In the genomic region with DNA sequence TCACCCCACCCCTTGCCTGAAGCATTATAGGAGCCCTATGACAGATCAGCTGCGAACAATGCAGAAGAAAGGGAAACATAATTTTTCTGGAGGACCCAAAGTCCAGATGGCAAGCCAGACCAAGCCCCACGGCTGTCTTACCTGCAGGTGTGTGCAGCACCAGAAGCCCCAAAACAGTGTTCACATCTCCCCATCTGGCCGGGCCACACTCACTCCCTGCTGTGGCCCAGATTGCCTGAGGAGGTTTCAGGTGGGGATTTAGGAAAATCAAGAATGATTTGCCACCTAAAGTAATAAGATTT, we compare ENCODE assay signal across 11 cellular contexts. TPM values are rescaled to one million over a fixed set of nuclear protein-coding genes. Genes with fewer than 3 reads are reported as not detected.
A peak's percentile ranks its signal among the peaks of the same experiment; 100 is the strongest.
DNase-seq lines count a peak whose midpoint lies in the region; ATAC-seq lines count a peak whose summit lies in the region.
"Had no signal": no experiment of that assay in that cellular context is flagged by ENCODE, and none has a peak within 500 bp of the region (broad histone marks: within the 10 kb centered on the region; RNA-seq: fewer than 3 reads in every experiment).

No MANE protein-coding gene starts in this region.

- peak overlapping the region; percentile 55 for H3K27ac ChIP-seq in CD4-positive, alpha-beta memory T cell (ENCODE audit: low read depth, low read length)
- H3K27ac ChIP-seq in Karpas-422 (ENCODE audit: low read length): peak overlapping the region; percentile 89
- H3K27ac ChIP-seq: C4-2B had no signal

- H3K4me2 ChIP-seq in Karpas-422 (ENCODE audit: low read depth, low read length, poor library complexity, severe bottlenecking): peak overlapping the region; percentile 54

- peak overlapping the region; percentile 91 to 98 (median 95) for H3K27ac Mint-ChIP-seq in CD4-positive, alpha-beta memory T cell
- peak overlapping the region; percentile 94 to 95 for H3K27ac Mint-ChIP-seq in effector memory CD8-positive, alpha-beta T cell

- H3K9me3 ChIP-seq in CD4-positive, alpha-beta memory T cell (ENCODE audit: control insufficient read depth in 1 of 2, low read length in 2 of 2): no peaks in the 10 kb centered on the region
- H3K9me3 ChIP-seq in Karpas-422 (ENCODE audit: low read length): no peaks in the 10 kb centered on the region

- no peaks in the 10 kb centered on the region for H3K27me3 Mint-ChIP-seq in CD4-positive, alpha-beta memory T cell
- H3K27me3 Mint-ChIP-seq in effector memory CD8-positive, alpha-beta T cell: no peaks in the 10 kb centered on the region

- intact Hi-C loops in CD4-positive, alpha-beta memory T cell (cut with micrococcal nuclease): no loop called here
- intact Hi-C loops in cardiac septum (cut with DNase I): no loop called here

- CTCF ChIA-PET in CD4-positive, alpha-beta memory T cell (lab: Charles Lee; ENCODE audit: partially characterized antibody): interaction anchor here (1.0 to 3.2 kb wide), 7 partner anchors 13 to 106 kb away, joined by 3 to 21 read pairs (median 3); no protein-coding TSS in a partner anchor

- peak overlapping the region; percentile 5 to 85 (median 74) for H3K4me3 Mint-ChIP-seq in CD4-positive, alpha-beta memory T cell
- H3K4me3 Mint-ChIP-seq in effector memory CD8-positive, alpha-beta T cell: peak overlapping the region; percentile 64 to 75

- H3K36me3 ChIP-seq in CD4-positive, alpha-beta memory T cell (ENCODE audit: insufficient read depth, low read length): no peaks in the 10 kb centered on the region
- no peaks in the 10 kb centered on the region for H3K36me3 ChIP-seq in Karpas-422 (ENCODE audit: insufficient read depth, low read length)

- POLR2A ChIA-PET in CD4-positive, alpha-beta memory T cell (lab: Charles Lee; ENCODE audit: partially characterized antibody): interaction anchor here (0.9 to 6.3 kb wide), 22 partner anchors 11 to 105 kb away, joined by 3 to 183 read pairs (median 9); a partner anchor contains a TSS

- H3K36me3 Mint-ChIP-seq in CD4-positive, alpha-beta memory T cell: peaks cover 0 to 3% of the 10 kb centered on the region in 2 donors
- peaks cover 6% of the 10 kb centered on the region for H3K36me3 Mint-ChIP-seq in effector memory CD8-positive, alpha-beta T cell (ENCODE audit: insufficient read depth)

- H3K27me3 ChIP-seq in CD4-positive, alpha-beta memory T cell (ENCODE audit: insufficient read depth, low read length): no peaks in the 10 kb centered on the region
- no peaks in the 10 kb centered on the region for H3K27me3 ChIP-seq in Karpas-422 (ENCODE audit: low read length)

- peak; percentile 11 for ATAC-seq in GM21367 (IDR thresholded peaks at IDR 0.05; ENCODE audit: unreplicated experiment)
- peak; percentile 2 for ATAC-seq in effector memory CD8-positive, alpha-beta T cell (replicated peaks)
- ATAC-seq in HG03378 (IDR thresholded peaks at IDR 0.05; ENCODE audit: unreplicated experiment): no peak

- no peak for DNase-seq in CD4-positive, alpha-beta memory T cell
- DNase-seq in Karpas-422 (peak; percentile 52), cardiac septum (ENCODE audit: low spot score) (no peak), AG08396 (ENCODE audit: low spot score) (no peak), NCI-H1105 treated with DMSO at 0.1 percent for 48 hours (lab: John Stamatoyannopoulos, UW) (no peak)
- no peak for DNase-seq in effector memory CD8-positive, alpha-beta T cell
- DNase-seq: islet precursor cell, posterior cingulate gyrus had no signal

- H3K9me3 Mint-ChIP-seq in CD4-positive, alpha-beta memory T cell: peaks cover 0 to 4% (median 0%) of the 10 kb centered on the region in 8 donors
- no peaks in the 10 kb centered on the region for H3K9me3 Mint-ChIP-seq in effector memory CD8-positive, alpha-beta T cell

- peaks cover 90% of the 10 kb centered on the region for H3K4me1 ChIP-seq in CD4-positive, alpha-beta memory T cell (ENCODE audit: insufficient read depth, low read length)
- H3K4me1 ChIP-seq in Karpas-422 (ENCODE audit: low read length): peaks cover 49% of the 10 kb centered on the region

- H4K20me1 ChIP-seq in Karpas-422 (ENCODE audit: insufficient read depth, low read depth, low read length): no peaks in the 10 kb centered on the region

- H3K9ac ChIP-seq in Karpas-422 (ENCODE audit: low read length): peak overlapping the region; percentile 32

- H3K79me2 ChIP-seq in Karpas-422 (ENCODE audit: low read length): no peaks in the 10 kb centered on the region

- H3K4me3 ChIP-seq in CD4-positive, alpha-beta memory T cell (ENCODE audit: low read length in 2 of 2): peak overlapping the region; percentile 2 to 7
- H3K4me3 ChIP-seq in Karpas-422 (ENCODE audit: low read length): 0 out of 2 replicates have a peak overlapping the region, but pooled peaks have one; percentile 6

- no peaks in the 10 kb centered on the region for H3K9me2 ChIP-seq in Karpas-422 (replicated peaks; ENCODE audit: insufficient read depth, low read length)

- peak overlapping the region; percentile 49 for H2AFZ ChIP-seq in Karpas-422 (ENCODE audit: low read length)

- peaks cover 68 to 93% (median 81%) of the 10 kb centered on the region in 4 donors for H3K4me1 Mint-ChIP-seq in CD4-positive, alpha-beta memory T cell
- H3K4me1 Mint-ChIP-seq in effector memory CD8-positive, alpha-beta T cell (ENCODE audit: low read depth in 2 of 2): peaks cover 40 to 56% of the 10 kb centered on the region in 2 donors

RNA-seq across cellular contexts. Expression of a gene that starts 11.7 kb away (rescaled TPM):
- 100 to 1,000 TPM; 234 to 243 TPM for total RNA-seq in CD4-positive, alpha-beta memory T cell
- 10 to 100 TPM; 79.7 to 93.1 TPM for polyA plus RNA-seq in CD4-positive, alpha-beta memory T cell
- total RNA-seq in Karpas-422 (2014; rRNA removed; shearing (Covaris generic); ENCODE audit: low replicate concordance): 224 and 353 TPM in 2 replicates
- total RNA-seq in cardiac septum: 4.0 TPM

Comparison
In these comparisons a context has a peak if more than half of its experiments do, and no peak if none do; other contexts are left out.
1. RNA of a gene that starts 11.7 kb away (total RNA-seq): 224 to 353 TPM in Karpas-422 and 234 to 243 TPM in CD4-positive, alpha-beta memory T cell; 4.0 TPM in cardiac septum (single experiment); every median in the first group is over 10 times any median in the second.